Comparison of ENCODE assay signal across 1 cellular context in the genomic region with DNA sequence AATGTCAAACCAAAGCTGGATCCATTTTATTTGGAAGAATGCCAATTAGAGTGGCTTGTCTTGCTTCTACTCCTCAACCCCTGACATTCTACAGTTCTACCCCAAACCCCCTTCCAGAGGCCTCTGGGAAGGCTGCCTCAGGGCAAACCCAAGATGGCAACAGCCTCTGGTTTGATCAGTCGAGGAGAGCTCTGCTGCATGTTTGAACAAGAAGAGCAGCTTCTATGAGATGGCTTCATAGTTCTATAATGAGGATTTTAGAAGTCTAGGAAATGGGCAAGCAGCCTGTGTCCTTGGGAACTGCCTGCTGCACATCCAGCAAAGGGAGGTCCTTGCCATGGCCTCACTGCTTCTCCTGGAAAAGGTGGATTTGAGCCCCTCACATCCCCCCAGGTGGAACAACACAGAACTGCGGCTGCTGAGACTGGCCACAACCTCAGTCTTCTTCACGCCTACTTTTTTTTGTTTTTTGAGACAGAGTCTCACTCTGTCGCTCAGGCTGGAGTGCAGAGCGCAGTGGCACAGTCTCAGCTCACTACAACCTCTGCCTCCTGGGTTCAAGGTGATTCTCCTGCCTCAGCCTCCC.
TF ChIP-seq lines count a peak whose summit lies in the region.

No MANE protein-coding gene starts in this region.

TF ChIP-seq in HCT116, 20 proteins besides CTCF, POLR2A, EP300 and RAD21:
- TF ChIP-seq FOSL1 (IDR thresholded peaks at IDR 0.05; ENCODE audit: low read depth) (no peak), JUND (IDR thresholded peaks at IDR 0.05) (no peak), ZFX (IDR thresholded peaks at IDR 0.05) (no peak), YY1 (IDR thresholded peaks at IDR 0.05; ENCODE audit: extremely low read depth, insufficient replicate concordance, low read depth, low read length) (no peak), ELF1 (IDR thresholded peaks at IDR 0.05; ENCODE audit: borderline replicate concordance, low read depth) (no peak), SIN3A (IDR thresholded peaks at IDR 0.05; ENCODE audit: low read depth) (no peak), POLR2AphosphoS5 (IDR thresholded peaks at IDR 0.05; ENCODE audit: low read depth, low read length) (no peak), ZNF274 (IDR thresholded peaks at IDR 0.05; ENCODE audit: low read depth, low read length) (no peak), SRF (IDR thresholded peaks at IDR 0.05; ENCODE audit: low read depth) (no peak), CBX3 (IDR thresholded peaks at IDR 0.05; ENCODE audit: low read depth) (no peak), EGR1 (IDR thresholded peaks at IDR 0.05; ENCODE audit: low read depth) (no peak), EZH2 (IDR thresholded peaks at IDR 0.05) (no peak), TCF7L2 (IDR thresholded peaks at IDR 0.05; ENCODE audit: borderline replicate concordance, extremely low read depth, insufficient read depth, insufficient read length) (no peak), SP1 (IDR thresholded peaks at IDR 0.05; ENCODE audit: low read depth) (no peak)
- TF ChIP-seq, protein P1, sequence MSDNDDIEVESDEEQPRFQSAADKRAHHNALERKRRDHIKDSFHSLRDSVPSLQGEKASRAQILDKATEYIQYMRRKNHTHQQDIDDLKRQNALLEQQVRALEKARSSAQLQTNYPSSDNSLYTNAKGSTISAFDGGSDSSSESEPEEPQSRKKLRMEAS (IDR thresholded peaks at IDR 0.05) = no peak
- TF ChIP-seq, protein P2, sequence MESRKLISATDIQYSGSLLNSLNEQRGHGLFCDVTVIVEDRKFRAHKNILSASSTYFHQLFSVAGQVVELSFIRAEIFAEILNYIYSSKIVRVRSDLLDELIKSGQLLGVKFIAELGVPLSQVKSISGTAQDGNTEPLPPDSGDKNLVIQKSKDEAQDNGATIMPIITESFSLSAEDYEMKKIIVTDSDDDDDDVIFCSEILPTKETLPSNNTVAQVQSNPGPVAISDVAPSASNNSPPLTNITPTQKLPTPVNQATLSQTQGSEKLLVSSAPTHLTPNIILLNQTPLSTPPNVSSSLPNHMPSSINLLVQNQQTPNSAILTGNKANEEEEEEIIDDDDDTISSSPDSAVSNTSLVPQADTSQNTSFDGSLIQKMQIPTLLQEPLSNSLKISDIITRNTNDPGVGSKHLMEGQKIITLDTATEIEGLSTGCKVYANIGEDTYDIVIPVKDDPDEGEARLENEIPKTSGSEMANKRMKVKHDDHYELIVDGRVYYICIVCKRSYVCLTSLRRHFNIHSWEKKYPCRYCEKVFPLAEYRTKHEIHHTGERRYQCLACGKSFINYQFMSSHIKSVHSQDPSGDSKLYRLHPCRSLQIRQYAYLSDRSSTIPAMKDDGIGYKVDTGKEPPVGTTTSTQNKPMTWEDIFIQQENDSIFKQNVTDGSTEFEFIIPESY (IDR thresholded peaks at IDR 0.05; ENCODE audit: extremely low read depth, insufficient replicate concordance, low read length) = no peak
- TF ChIP-seq, protein P3, sequence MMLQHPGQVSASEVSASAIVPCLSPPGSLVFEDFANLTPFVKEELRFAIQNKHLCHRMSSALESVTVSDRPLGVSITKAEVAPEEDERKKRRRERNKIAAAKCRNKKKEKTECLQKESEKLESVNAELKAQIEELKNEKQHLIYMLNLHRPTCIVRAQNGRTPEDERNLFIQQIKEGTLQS (IDR thresholded peaks at IDR 0.05) = no peak
- TF ChIP-seq, protein P4, sequence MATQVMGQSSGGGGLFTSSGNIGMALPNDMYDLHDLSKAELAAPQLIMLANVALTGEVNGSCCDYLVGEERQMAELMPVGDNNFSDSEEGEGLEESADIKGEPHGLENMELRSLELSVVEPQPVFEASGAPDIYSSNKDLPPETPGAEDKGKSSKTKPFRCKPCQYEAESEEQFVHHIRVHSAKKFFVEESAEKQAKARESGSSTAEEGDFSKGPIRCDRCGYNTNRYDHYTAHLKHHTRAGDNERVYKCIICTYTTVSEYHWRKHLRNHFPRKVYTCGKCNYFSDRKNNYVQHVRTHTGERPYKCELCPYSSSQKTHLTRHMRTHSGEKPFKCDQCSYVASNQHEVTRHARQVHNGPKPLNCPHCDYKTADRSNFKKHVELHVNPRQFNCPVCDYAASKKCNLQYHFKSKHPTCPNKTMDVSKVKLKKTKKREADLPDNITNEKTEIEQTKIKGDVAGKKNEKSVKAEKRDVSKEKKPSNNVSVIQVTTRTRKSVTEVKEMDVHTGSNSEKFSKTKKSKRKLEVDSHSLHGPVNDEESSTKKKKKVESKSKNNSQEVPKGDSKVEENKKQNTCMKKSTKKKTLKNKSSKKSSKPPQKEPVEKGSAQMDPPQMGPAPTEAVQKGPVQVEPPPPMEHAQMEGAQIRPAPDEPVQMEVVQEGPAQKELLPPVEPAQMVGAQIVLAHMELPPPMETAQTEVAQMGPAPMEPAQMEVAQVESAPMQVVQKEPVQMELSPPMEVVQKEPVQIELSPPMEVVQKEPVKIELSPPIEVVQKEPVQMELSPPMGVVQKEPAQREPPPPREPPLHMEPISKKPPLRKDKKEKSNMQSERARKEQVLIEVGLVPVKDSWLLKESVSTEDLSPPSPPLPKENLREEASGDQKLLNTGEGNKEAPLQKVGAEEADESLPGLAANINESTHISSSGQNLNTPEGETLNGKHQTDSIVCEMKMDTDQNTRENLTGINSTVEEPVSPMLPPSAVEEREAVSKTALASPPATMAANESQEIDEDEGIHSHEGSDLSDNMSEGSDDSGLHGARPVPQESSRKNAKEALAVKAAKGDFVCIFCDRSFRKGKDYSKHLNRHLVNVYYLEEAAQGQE (IDR thresholded peaks at IDR 0.05; ENCODE audit: low read depth) = no peak
